28 cellular contexts compared by ENCODE assay signal in the genomic region with DNA sequence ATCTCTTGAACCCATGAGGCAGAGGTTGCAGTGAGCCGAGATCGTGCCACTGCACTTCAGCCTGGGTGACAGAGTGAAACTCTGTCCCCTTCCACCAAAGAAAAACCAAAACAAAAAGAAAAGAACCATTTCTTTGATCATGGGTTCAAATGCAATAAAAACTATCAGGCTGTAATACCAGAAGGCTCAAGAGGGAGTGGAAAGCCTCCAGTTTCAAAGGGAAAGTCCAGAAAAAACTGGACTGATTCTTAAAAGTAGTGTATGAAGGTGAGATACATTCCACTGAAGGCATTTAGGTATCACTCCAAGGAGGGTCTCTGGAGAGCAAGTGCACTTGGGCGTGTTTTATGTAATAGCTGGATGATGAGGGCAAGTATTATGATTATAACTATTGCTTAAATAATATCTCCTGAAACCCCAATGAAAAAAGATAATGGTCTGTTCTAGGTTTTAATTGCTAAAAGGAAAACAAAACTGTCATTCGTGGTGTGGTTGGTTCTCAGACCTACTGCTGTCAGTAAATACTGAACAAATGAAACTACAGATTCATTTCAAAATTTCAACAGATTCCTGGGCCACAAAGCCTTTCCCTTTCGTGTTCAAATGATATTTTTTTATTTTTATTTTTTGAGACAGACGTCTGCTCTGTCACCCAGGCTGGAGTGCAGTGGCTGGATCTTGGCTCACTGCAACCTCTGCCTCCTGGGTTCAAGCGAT.
"Had no signal": no experiment of that assay in that cellular context is flagged by ENCODE, and none has a peak within 500 bp of the region (broad histone marks: within the 10 kb centered on the region; RNA-seq: fewer than 3 reads in every experiment).

No MANE protein-coding gene starts in this region.

- H2AFZ ChIP-seq: neural progenitor cell, parathyroid adenoma had no signal

- H3K4me3 ChIP-seq: coronary artery, dorsolateral prefrontal cortex, gastrocnemius medialis, left lung, lower lobe of right lung, neural progenitor cell, right atrium auricular region, testis, transverse colon had no signal

- FAIRE-seq: astrocyte, islet of Langerhans, urothelium cell line had no signal

- H3K4me1 ChIP-seq: parathyroid adenoma had no signal

- DNase-seq: activated CD4-positive, alpha-beta T cell treated with anti-CD3 and anti-CD28 coated beads for 1 hour; activated CD8-positive, alpha-beta T cell treated with anti-CD3 and anti-CD28 coated beads, Interleukin-2, amount 10 ng/mL, durations not matched to agents 7 days and 5 days; activated gamma-delta T cell treated with Interleukin-2 at 50 U/mL for 16 hours; activated naive CD4-positive, alpha-beta T cell treated with anti-CD3 and anti-CD28 coated beads, Interleukin-2, amount 50 U/mL, for 16 hours; amniotic stem cell; brain microvascular endothelial cell; dorsolateral prefrontal cortex; effector memory CD4-positive, alpha-beta T cell; erythroblast; gastrocnemius medialis; glutamatergic neuron; left lung; lower lobe of right lung; mesendoderm; natural killer cell; occipital lobe; stimulated activated CD4-positive, alpha-beta T cell treated with anti-CD3 and anti-CD28 coated beads, Interleukin-15, amount 100 ng/mL, for 24 hours; stimulated activated CD4-positive, alpha-beta T cell treated with anti-CD3 and anti-CD28 coated beads, Interleukin-2, amount 100 ng/mL, for 24 hours; stimulated activated naive CD4-positive, alpha-beta T cell; testis; transverse colon had no signal

- H3K36me3 ChIP-seq: brain microvascular endothelial cell, gastrocnemius medialis, left lung, lower lobe of right lung, neural progenitor cell, right atrium auricular region, transverse colon had no signal

- H3K4me3 Mint-ChIP-seq: activated CD8-positive, alpha-beta T cell treated with anti-CD3 and anti-CD28 coated beads, Interleukin-2, amount 10 ng/mL, durations not matched to agents 7 days and 5 days; natural killer cell; neural progenitor cell had no signal

- H3K27me3 ChIP-seq: brain microvascular endothelial cell, dorsolateral prefrontal cortex, gastrocnemius medialis, left lung, neural progenitor cell, right atrium auricular region, testis, transverse colon had no signal

- H3K27ac Mint-ChIP-seq: activated CD8-positive, alpha-beta T cell treated with anti-CD3 and anti-CD28 coated beads, Interleukin-2, amount 10 ng/mL, durations not matched to agents 7 days and 5 days; natural killer cell; neural progenitor cell had no signal

- ATAC-seq: activated CD8-positive, alpha-beta T cell treated with anti-CD3 and anti-CD28 coated beads, Interleukin-2, amount 10 ng/mL, durations not matched to agents 7 days and 5 days; gastrocnemius medialis; left lung; lower lobe of right lung had no signal

- H3K9me3 ChIP-seq: gastrocnemius medialis, left lung, lower lobe of right lung, testis, transverse colon had no signal

- H3K79me2 ChIP-seq: parathyroid adenoma had no signal

- H3K9ac ChIP-seq: neural progenitor cell, parathyroid adenoma had no signal

- H3K27ac ChIP-seq: brain microvascular endothelial cell, coronary artery, dorsolateral prefrontal cortex, gastrocnemius medialis, left lung, lower lobe of right lung, neural progenitor cell, parathyroid adenoma, right atrium auricular region, testis, transverse colon had no signal

- H3K9me3 Mint-ChIP-seq: natural killer cell had no signal

- H3K36me3 Mint-ChIP-seq: natural killer cell, neural progenitor cell had no signal

- H3K4me2 ChIP-seq: neural progenitor cell had no signal
